8 cellular contexts compared by ENCODE assay signal in genomic region chr14:35046048-35046750, GRCh38.
DNase-seq lines count a peak whose midpoint lies in the region; ATAC-seq lines count a peak whose summit lies in the region.

FAM177A1 (plus strand) TSS chr14:35046272; CDS start chr14:35046464, 192 bp downstream.

- H4K20me1 ChIP-seq in BLaER1: no peaks in the 10 kb centered on the region

- peak within 1 kb of the TSS; percentile 82 for H3K9ac ChIP-seq in BLaER1

- ATAC-seq in GM19328 (IDR thresholded peaks at IDR 0.05; ENCODE audit: unreplicated experiment): peak; percentile 95
- ATAC-seq in HG03469 (IDR thresholded peaks at IDR 0.05; ENCODE audit: unreplicated experiment): peak; percentile 80

- peaks cover 18% of the 10 kb centered on the region for H3K4me1 ChIP-seq in BLaER1

- H3K36me3 ChIP-seq in BLaER1: peaks cover 8% of the 10 kb centered on the region; the same call in 1 of the 2 replicates

- peak within 1 kb of the TSS; percentile 73 for H3K27ac ChIP-seq in BLaER1
- H3K27ac ChIP-seq in cingulate gyrus (ENCODE audit: low read depth, low read length): peak within 1 kb of the TSS; percentile 99

- peak within 1 kb of the TSS; percentile 88 for H3K4me3 ChIP-seq in BLaER1

- no peaks in the 10 kb centered on the region for H3K9me3 ChIP-seq in BLaER1

- DNase-seq in NCI-H526 (lab: John Stamatoyannopoulos, UW) (peak; percentile 95 to 99), kidney tubule cell (ENCODE audit: low spot score) (peak; percentile 98)
- peak; percentile 99 for DNase-seq in activated CD4-positive, alpha-beta T cell treated with anti-CD3 and anti-CD28 coated beads for 48 hours
- DNase-seq in stimulated activated CD4-positive, alpha-beta T cell treated with anti-CD3 and anti-CD28 coated beads, Interleukin-1b, Interleukin-23, amount 100 ng/mL, for 1 hour (ENCODE audit: low read depth in 2 of 2): peak; percentile 93 to 97

- no peaks in the 10 kb centered on the region for H3K27me3 ChIP-seq in BLaER1

- peak within 1 kb of the TSS; percentile 85 for H3K4me2 ChIP-seq in BLaER1

Comparison
In these comparisons a context has a peak if more than half of its experiments do, and no peak if none do; other contexts are left out.
1. Peak in every context shown above with its lines: DNase-seq, ATAC-seq, H3K4me3 ChIP-seq and H3K27ac ChIP-seq.